In the genomic region with DNA sequence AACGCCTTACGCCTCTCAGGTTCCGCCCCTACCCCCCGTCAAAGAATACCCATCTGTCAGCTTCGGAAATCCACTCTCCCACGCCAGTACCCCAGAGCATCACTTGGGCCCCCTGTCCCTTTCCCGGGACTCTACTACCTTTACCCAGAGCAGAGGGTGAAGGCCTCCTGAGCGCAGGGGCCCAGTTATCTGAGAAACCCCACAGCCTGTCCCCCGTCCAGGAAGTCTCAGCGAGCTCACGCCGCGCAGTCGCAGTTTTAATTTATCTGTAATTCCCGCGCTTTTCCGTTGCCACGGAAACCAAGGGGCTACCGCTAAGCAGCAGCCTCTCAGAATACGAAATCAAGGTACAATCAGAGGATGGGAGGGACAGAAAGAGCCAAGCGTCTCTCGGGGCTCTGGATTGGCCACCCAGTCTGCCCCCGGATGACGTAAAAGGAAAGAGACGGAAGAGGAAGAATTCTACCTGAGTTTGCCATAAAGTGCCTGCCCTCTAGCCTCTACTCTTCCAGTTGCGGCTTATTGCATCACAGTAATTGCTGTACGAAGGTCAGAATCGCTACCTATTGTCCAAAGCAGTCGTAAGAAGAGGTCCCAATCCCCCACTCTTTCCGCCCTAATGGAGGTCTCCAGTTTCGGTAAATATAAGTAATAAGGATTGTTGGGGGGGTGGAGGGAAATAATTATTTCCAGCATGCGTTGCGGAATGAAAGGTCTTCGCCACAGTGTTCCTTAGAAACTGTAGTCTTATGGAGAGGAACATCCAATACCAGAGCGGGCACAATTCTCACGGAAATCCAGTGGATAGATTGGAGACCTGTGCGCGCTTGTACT, we compare ENCODE assay signal across 8 cellular contexts. TPM values are rescaled to one million over a fixed set of nuclear protein-coding genes. Genes with fewer than 3 reads are reported as not detected.
DNase-seq lines count a peak whose midpoint lies in the region; ATAC-seq and TF ChIP-seq lines count a peak whose summit lies in the region.

A gene (minus strand): TSS at position 232 of the 834 bp plus-strand sequence. CDS start 1,268 bp downstream, outside the sequence.

- H3K4me3 Mint-ChIP-seq in activated T-helper 17 cell treated with anti-CD3 and anti-CD28 coated beads, Interleukin-2, amount 50 U/mL, for 72 hours: peak within 1 kb of the TSS; percentile 96
- H3K4me3 Mint-ChIP-seq in natural killer cell: peak within 1 kb of the TSS; percentile 100

- no peaks in the 10 kb centered on the region for H3K27me3 Mint-ChIP-seq in activated T-helper 17 cell treated with anti-CD3 and anti-CD28 coated beads, Interleukin-2, amount 50 U/mL, for 72 hours
- no peaks in the 10 kb centered on the region for H3K27me3 Mint-ChIP-seq in natural killer cell (ENCODE audit: low read depth in 2 of 2)

- peak within 1 kb of the TSS; percentile 72 for H3K4me3 ChIP-seq in LNCaP clone FGC (ENCODE audit: low read depth, low read length)

- peak within 1 kb of the TSS; percentile 99 for H3K27ac ChIP-seq in RWPE1

- intact Hi-C loops in natural killer cell (cut with micrococcal nuclease): loop anchor here (1.0 to 10.0 kb wide), 2 partner anchors 46 to 101 kb away; a partner anchor contains a TSS

- H3K27ac Mint-ChIP-seq in activated T-helper 17 cell treated with anti-CD3 and anti-CD28 coated beads, Interleukin-2, amount 50 U/mL, for 72 hours: peak within 1 kb of the TSS; percentile 97
- H3K27ac Mint-ChIP-seq in natural killer cell: peak within 1 kb of the TSS; percentile 98

- POLR2A ChIA-PET in RWPE1 (lab: Yijun Ruan, JAX; ENCODE audit: low non-redundant PET): interaction anchor here (0.5 kb wide), 1 partner anchor 46 kb away, joined by 4 read pairs; a partner anchor contains a TSS

- ATAC-seq in activated T-helper 17 cell treated with anti-CD3 and anti-CD28 coated beads, Interleukin-2, amount 50 U/mL, for 72 hours (replicated peaks): peak; percentile 100
- ATAC-seq in natural killer cell: peak; percentile 99 to 100 (median 99)

- DNase-seq in Daoy (ENCODE audit: low read depth): peak; percentile 96
- peak; percentile 74 for DNase-seq in GOT3 (lab: John Stamatoyannopoulos, UW)
- peak; percentile 99 for DNase-seq in LNCaP clone FGC (ENCODE audit: low read depth)
- peak; percentile 99 for DNase-seq in RWPE1 (ENCODE audit: low spot score)
- DNase-seq in fibroblast of peridontal ligament (ENCODE audit: extremely low read depth): peak; percentile 99
- DNase-seq in natural killer cell: peak; percentile 89
- DNase-seq in stimulated activated naive CD4-positive, alpha-beta T cell treated with Interleukin-2 at 50 U/mL for 16 hours (lab: John Stamatoyannopoulos, UW): peak; percentile 91

- no peaks in the 10 kb centered on the region for H3K4me1 Mint-ChIP-seq in activated T-helper 17 cell treated with anti-CD3 and anti-CD28 coated beads, Interleukin-2, amount 50 U/mL, for 72 hours
- peaks cover 20 to 29% of the 10 kb centered on the region in 2 donors for H3K4me1 Mint-ChIP-seq in natural killer cell

- CTCF ChIA-PET in RWPE1 (lab: Yijun Ruan, JAX): interaction anchor here (0.7 kb wide), 1 partner anchor 946 kb away, joined by 3 read pairs; no protein-coding TSS in a partner anchor

- H3K36me3 Mint-ChIP-seq in activated T-helper 17 cell treated with anti-CD3 and anti-CD28 coated beads, Interleukin-2, amount 50 U/mL, for 72 hours (ENCODE audit: low read depth): peaks cover 55% of the 10 kb centered on the region
- no peaks in the 10 kb centered on the region for H3K36me3 Mint-ChIP-seq in natural killer cell

- no peaks in the 10 kb centered on the region for H3K9me3 Mint-ChIP-seq in activated T-helper 17 cell treated with anti-CD3 and anti-CD28 coated beads, Interleukin-2, amount 50 U/mL, for 72 hours
- no peaks in the 10 kb centered on the region for H3K9me3 Mint-ChIP-seq in natural killer cell

- TF ChIP-seq CTCF in LNCaP clone FGC (IDR thresholded peaks at IDR 0.05; ENCODE audit: control insufficient read depth, extremely low read depth, insufficient read depth) (no peak), RWPE1 (conservative IDR thresholded peaks at IDR 0.05; ENCODE audit: low read depth) (no peak), natural killer cell (IDR thresholded peaks at IDR 0.05) (no peak)

RNA-seq across cellular contexts. Expression of the gene that starts here (rescaled TPM):
- 41.0 and 41.8 TPM in 2 replicates for total RNA-seq in Daoy (2014; rRNA removed; shearing (Covaris generic))
- 10 to 100 TPM; 80.3 to 93.4 TPM for total RNA-seq in activated T-helper 17 cell treated with anti-CD3 and anti-CD28 coated beads, Interleukin-2, amount 50 U/mL, for 72 hours
- total RNA-seq in natural killer cell: 1 to 10 TPM; 5.7 to 9.9 (median 8.6) TPM

Comparison
In these comparisons a context has a peak if more than half of its experiments do, and no peak if none do; other contexts are left out.
1. Peak in every context shown above with its lines: DNase-seq, ATAC-seq, H3K4me3 ChIP-seq and H3K27ac ChIP-seq.